29 cellular contexts compared by ENCODE assay signal in genomic region chr7:151664268-151664667, GRCh38.
"Had no signal": no experiment of that assay in that cellular context is flagged by ENCODE, and none has a peak within 500 bp of the region (broad histone marks: within the 10 kb centered on the region; RNA-seq: fewer than 3 reads in every experiment).

No MANE protein-coding gene starts in this region.

- H3K27ac ChIP-seq: colonic mucosa, gastrocnemius medialis, lower lobe of right lung, right lobe of liver, testis, VCaP had no signal

- FAIRE-seq: keratinocyte, TTC549, urothelium cell line had no signal

- H3K27ac Mint-ChIP-seq: activated CD4-positive, alpha-beta memory T cell treated with anti-CD3 and anti-CD28 coated beads for 36 hours; activated T-helper 17 cell treated with anti-CD3 and anti-CD28 coated beads, Interleukin-2, amount 50 U/mL, for 72 hours had no signal

- H3K27me3 ChIP-seq: breast epithelium, colonic mucosa, dorsolateral prefrontal cortex, gastrocnemius medialis, right lobe of liver, testis had no signal

- H3K4me3 Mint-ChIP-seq: activated CD4-positive, alpha-beta memory T cell treated with anti-CD3 and anti-CD28 coated beads for 36 hours; activated T-cell treated with anti-CD3 and anti-CD28 coated beads, Interleukin-2, amount 50 U/mL, for 4 hours; activated T-helper 17 cell treated with anti-CD3 and anti-CD28 coated beads, Interleukin-2, amount 50 U/mL, for 72 hours; naive thymus-derived CD8-positive, alpha-beta T cell had no signal

- H3K4me1 ChIP-seq: breast epithelium, colonic mucosa, gastrocnemius medialis, right lobe of liver, testis had no signal

- H3K4me3 ChIP-seq: breast epithelium, colonic mucosa, dorsolateral prefrontal cortex, gastrocnemius medialis, lower lobe of right lung, right lobe of liver, testis had no signal

- H3K27me3 Mint-ChIP-seq: activated CD4-positive, alpha-beta memory T cell treated with anti-CD3 and anti-CD28 coated beads for 36 hours; activated T-helper 17 cell treated with anti-CD3 and anti-CD28 coated beads, Interleukin-2, amount 50 U/mL, for 72 hours; naive thymus-derived CD8-positive, alpha-beta T cell had no signal

- ATAC-seq: activated T-cell treated with anti-CD3 and anti-CD28 coated beads, Interleukin-2, amount 50 U/mL, for 4 hours; activated T-helper 17 cell treated with anti-CD3 and anti-CD28 coated beads, Interleukin-2, amount 50 U/mL, for 72 hours; gastrocnemius medialis; left colon; lower lobe of right lung; naive thymus-derived CD8-positive, alpha-beta T cell; right lobe of liver had no signal

- H3K36me3 ChIP-seq: breast epithelium, colonic mucosa, gastrocnemius medialis, lower lobe of right lung, right lobe of liver had no signal

- H3K9me3 ChIP-seq: breast epithelium, colonic mucosa, gastrocnemius medialis, lower lobe of right lung, right lobe of liver, testis had no signal

- DNase-seq: activated CD4-positive, alpha-beta memory T cell treated with anti-CD3 and anti-CD28 coated beads for 36 hours; activated CD4-positive, alpha-beta T cell treated with anti-CD3 and anti-CD28 coated beads for 48 hours; activated gamma-delta T cell treated with Interleukin-2 at 50 U/mL for 16 hours; activated naive CD4-positive, alpha-beta T cell treated with anti-CD3 and anti-CD28 coated beads, Interleukin-2, amount 50 U/mL, for 16 hours; activated T-cell treated with anti-CD3 and anti-CD28 coated beads, Interleukin-2, amount 50 U/mL, for 4 hours; amygdala; colonic mucosa; dorsolateral prefrontal cortex; effector memory CD4-positive, alpha-beta T cell; gastrocnemius medialis; glutamatergic neuron; hippocampal formation; left colon; lower lobe of right lung; mesenchymal stem cell; naive thymus-derived CD8-positive, alpha-beta T cell; posterior cingulate gyrus; right lobe of liver; stimulated activated CD4-positive, alpha-beta T cell treated with anti-CD3 and anti-CD28 coated beads, Interleukin-2, amount 100 ng/mL, for 48 hours; stimulated activated naive CD4-positive, alpha-beta T cell treated with Interleukin-2 at 50 U/mL for 16 hours; T-helper 9 cell; testis; trophoblast cell had no signal
